8 cellular contexts compared by ENCODE assay signal in genomic region chr3:137105277-137105977, GRCh38.
A peak's percentile ranks its signal among the peaks of the same experiment; 100 is the strongest.
DNase-seq lines count a peak whose midpoint lies in the region; ATAC-seq and TF ChIP-seq lines count a peak whose summit lies in the region.

No MANE protein-coding gene starts in this region.

- no TSS peak for BruUV-seq in PC-3 (replicated peaks; lab: Mats Ljungman, UMichigan)

- 9% methylated on average over 10 of the region's 10 CpGs for WGBS in liver

- no peak overlapping the region for H3K4me3 ChIP-seq in BLaER1 treated with 17β-estradiol and CSF1 and Interleukin-3, amounts not matched to agents 10 nM and 100 nM
- no peak overlapping the region for H3K4me3 ChIP-seq in PC-3 (ENCODE audit: low read length)
- no peak overlapping the region for H3K4me3 ChIP-seq in coronary artery
- H3K4me3 ChIP-seq in liver (ENCODE audit: low read depth in 1 of 3, low read length in 3 of 3) = no peak overlapping the region
- H3K4me3 ChIP-seq in uterus = no peak overlapping the region

- peak overlapping the region in 2 of 11 experiments; percentile 8 to 19; a peak in 4 of 22 replicates for H3K9ac ChIP-seq in BLaER1 treated with 17β-estradiol and CSF1 and Interleukin-3, amounts not matched to agents 10 nM and 100 nM
- no peak overlapping the region for H3K9ac ChIP-seq in PC-3 (ENCODE audit: low read length)
- H3K9ac ChIP-seq in liver (ENCODE audit: low read depth in 1 of 2, low read length in 2 of 2) = no peak overlapping the region

- intact Hi-C loops in PC-3 (cut with micrococcal nuclease) (loop anchor here (1.0 kb wide), 2 partner anchors 841 to 866 kb away; no protein-coding TSS in a partner anchor), uterus (cut with DNase I; ENCODE audit: low total_unique reads) (no loop called here)

- no peaks in the 10 kb centered on the region for H3K36me3 ChIP-seq in BLaER1 treated with 17β-estradiol and CSF1 and Interleukin-3, amounts not matched to agents 10 nM and 100 nM
- H3K36me3 ChIP-seq in PC-3 (ENCODE audit: low read depth, low read length) = no peaks in the 10 kb centered on the region; the same call in 1 of the 2 replicates
- no peaks in the 10 kb centered on the region for H3K36me3 ChIP-seq in liver (ENCODE audit: control insufficient read depth in 4 of 4, insufficient read depth in 3 of 4, low read depth in 1 of 4, low read length in 3 of 4)
- H3K36me3 ChIP-seq in uterus = no peaks in the 10 kb centered on the region

- H4K20me1 ChIP-seq in BLaER1 treated with 17β-estradiol and CSF1 and Interleukin-3, amounts not matched to agents 10 nM and 100 nM = no peaks in the 10 kb centered on the region
- no peaks in the 10 kb centered on the region for H4K20me1 ChIP-seq in PC-3 (ENCODE audit: low read length)

- DNase-seq in PC-3 = peak; percentile 75
- DNase-seq in coronary artery (ENCODE audit: low spot score) = no peak
- DNase-seq in uterus = peak in 1 of 2 donors; percentile 19
- no peak for DNase-seq in GOT3 (lab: John Stamatoyannopoulos, UW)

- POLR2A ChIA-PET in PC-3 (lab: Charles Lee; ENCODE audit: unreplicated experiment) = no interaction called here

- peak overlapping the region in 10 of 11 experiments; percentile 8 to 44 (median 26); a peak in 10 of 22 replicates for H3K4me2 ChIP-seq in BLaER1 treated with 17β-estradiol and CSF1 and Interleukin-3, amounts not matched to agents 10 nM and 100 nM
- H3K4me2 ChIP-seq in PC-3 (ENCODE audit: low read length) = no peak overlapping the region

- no peak overlapping the region for H3K27ac ChIP-seq in BLaER1 treated with 17β-estradiol and CSF1 and Interleukin-3, amounts not matched to agents 10 nM and 100 nM
- H3K27ac ChIP-seq in PC-3 (ENCODE audit: low read length) (no peak overlapping the region), coronary artery (no peak overlapping the region), liver (ENCODE audit: low read depth in 1 of 2, low read length in 2 of 2) (no peak overlapping the region), uterus (no peak overlapping the region)

- H2AFZ ChIP-seq in PC-3 (ENCODE audit: low read length) = no peak overlapping the region

- ATAC-seq in GM18517 (IDR thresholded peaks at IDR 0.05; ENCODE audit: unreplicated experiment) (peak; percentile 78), PC-3 (peak; percentile 74)

- CTCF ChIA-PET in PC-3 (lab: Charles Lee) = interaction anchor here (1.1 kb wide), 1 partner anchor 866 kb away, joined by 3 read pairs; no protein-coding TSS in a partner anchor

- TF ChIP-seq RAD21 in liver (IDR thresholded peaks at IDR 0.05) = peak; percentile 79 to 82

- TF ChIP-seq POLR2A in uterus (IDR thresholded peaks at IDR 0.05) = no peak

- H3K9me3 ChIP-seq in BLaER1 treated with 17β-estradiol and CSF1 and Interleukin-3, amounts not matched to agents 10 nM and 100 nM (replicated peaks in 1 of 11) = no peaks in the 10 kb centered on the region; a peak in 1 of 22 replicates
- no peaks in the 10 kb centered on the region for H3K9me3 ChIP-seq in PC-3 (ENCODE audit: low read length)
- peaks cover 0 to under 1% (median 0%) of the 10 kb centered on the region in 4 donors for H3K9me3 ChIP-seq in liver (ENCODE audit: control insufficient read depth in 4 of 4, low read length in 3 of 4)
- no peaks in the 10 kb centered on the region for H3K9me3 ChIP-seq in uterus

- H3K79me2 ChIP-seq in PC-3 (ENCODE audit: low read length) = no peaks in the 10 kb centered on the region

- H3K4me1 ChIP-seq in BLaER1 treated with 17β-estradiol and CSF1 and Interleukin-3, amounts not matched to agents 10 nM and 100 nM = peaks cover 0 to 5% (median 0%) of the 10 kb centered on the region in 10 experiments; a peak in 5 of 20 replicates
- H3K4me1 ChIP-seq in PC-3 (ENCODE audit: insufficient read depth, low read length) (no peaks in the 10 kb centered on the region), liver (ENCODE audit: control insufficient read depth in 4 of 4, insufficient read depth in 4 of 4, low read length in 3 of 4) (no peaks in the 10 kb centered on the region), uterus (no peaks in the 10 kb centered on the region)

- TF ChIP-seq CTCF in LNCAP (IDR thresholded peaks at IDR 0.05) = peak; percentile 74
- TF ChIP-seq CTCF in PC-3 (conservative IDR thresholded peaks at IDR 0.05; ENCODE audit: low read depth, low read length) = peak; percentile 78
- peak; percentile 47 for TF ChIP-seq CTCF in coronary artery (IDR thresholded peaks at IDR 0.05)
- TF ChIP-seq CTCF in liver (IDR thresholded peaks at IDR 0.05; ENCODE audit: low read depth, low read length, missing input control) = peak; percentile 68
- peak; percentile 57 to 76 (median 62) for TF ChIP-seq CTCF in uterus (IDR thresholded peaks at IDR 0.05)

- H3K9me2 ChIP-seq in PC-3 (replicated peaks; ENCODE audit: low read length) = no peaks in the 10 kb centered on the region

- no peaks in the 10 kb centered on the region for H3F3A ChIP-seq in PC-3 (ENCODE audit: low read length, unreplicated experiment)

- no peaks in the 10 kb centered on the region for H3K27me3 ChIP-seq in BLaER1 treated with 17β-estradiol and CSF1 and Interleukin-3, amounts not matched to agents 10 nM and 100 nM
- H3K27me3 ChIP-seq in PC-3 (ENCODE audit: low read length) (peaks cover 38% of the 10 kb centered on the region), liver (ENCODE audit: control insufficient read depth in 4 of 4, insufficient read depth in 4 of 4, low read length in 3 of 4) (peaks cover 0 to 7% (median 2%) of the 10 kb centered on the region in 4 donors), uterus (peaks cover 0 to 5% of the 10 kb centered on the region in 2 donors)

TF ChIP-seq in liver, 16 proteins besides CTCF, POLR2A, EP300 and RAD21:
- TF ChIP-seq ZBTB33 (IDR thresholded peaks at IDR 0.05) (no peak), JUND (IDR thresholded peaks at IDR 0.05) (no peak), FOXA2 (IDR thresholded peaks at IDR 0.05) (no peak), REST (IDR thresholded peaks at IDR 0.05) (no peak), YY1 (IDR thresholded peaks at IDR 0.05) (no peak), GABPA (IDR thresholded peaks at IDR 0.05 in 1 of 2, conservative IDR thresholded peaks at IDR 0.05 in 1 of 2) (no peak), NR2F2 (IDR thresholded peaks at IDR 0.05) (no peak), HNF4A (conservative IDR thresholded peaks at IDR 0.05) (no peak), HNF4G (IDR thresholded peaks at IDR 0.05) (no peak), RXRA (IDR thresholded peaks at IDR 0.05) (no peak), SP1 (IDR thresholded peaks at IDR 0.05) (no peak), TAF1 (conservative IDR thresholded peaks at IDR 0.05) (no peak), EGR1 (IDR thresholded peaks at IDR 0.05; ENCODE audit: low read depth in 2 of 2) (no peak), FOXA1 (IDR thresholded peaks at IDR 0.05) (no peak)
- TF ChIP-seq, protein P1, sequence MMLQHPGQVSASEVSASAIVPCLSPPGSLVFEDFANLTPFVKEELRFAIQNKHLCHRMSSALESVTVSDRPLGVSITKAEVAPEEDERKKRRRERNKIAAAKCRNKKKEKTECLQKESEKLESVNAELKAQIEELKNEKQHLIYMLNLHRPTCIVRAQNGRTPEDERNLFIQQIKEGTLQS (IDR thresholded peaks at IDR 0.05) = no peak
- TF ChIP-seq, protein P2, sequence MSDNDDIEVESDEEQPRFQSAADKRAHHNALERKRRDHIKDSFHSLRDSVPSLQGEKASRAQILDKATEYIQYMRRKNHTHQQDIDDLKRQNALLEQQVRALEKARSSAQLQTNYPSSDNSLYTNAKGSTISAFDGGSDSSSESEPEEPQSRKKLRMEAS (IDR thresholded peaks at IDR 0.05) = no peak
TF ChIP-seq in liver: peak in this region for 0.
